In the genomic region with DNA sequence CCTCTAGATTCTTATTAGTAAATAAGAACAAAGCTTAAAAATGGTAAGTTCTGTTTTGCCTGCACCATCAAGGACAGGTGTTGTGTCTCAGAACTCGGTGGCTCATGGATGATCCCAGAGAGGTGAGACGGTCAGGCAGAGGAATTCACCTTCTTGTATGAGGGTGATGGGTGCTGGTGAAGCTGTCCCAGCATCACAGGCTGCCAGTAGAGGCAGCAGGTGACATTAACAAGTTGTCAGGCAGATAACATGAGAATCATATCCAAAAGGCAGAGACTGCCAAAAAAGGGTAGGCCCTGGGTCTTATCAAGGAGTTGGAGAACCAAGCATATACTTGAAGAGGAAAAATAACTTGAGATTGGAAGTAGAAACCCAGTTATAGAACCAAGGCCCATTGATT, we compare ENCODE assay signal across 22 cellular contexts.
"Had no signal": no experiment of that assay in that cellular context is flagged by ENCODE, and none has a peak within 500 bp of the region (broad histone marks: within the 10 kb centered on the region; RNA-seq: fewer than 3 reads in every experiment).

No MANE protein-coding gene starts in this region.

- DNase-seq: activated CD4-positive, alpha-beta T cell treated with anti-CD3 and anti-CD28 coated beads for 48 hours; activated CD4-positive, alpha-beta T cell treated with anti-CD3 and anti-CD28 coated beads, Interleukin-2, amount 50 U/mL, for 4 hours; activated CD4-positive, CD25-positive, alpha-beta regulatory T cell treated with anti-CD3 and anti-CD28 coated beads, Interleukin-2, amount 50 U/mL, for 72 hours; activated CD8-positive, alpha-beta memory T cell treated with anti-CD3 and anti-CD28 coated beads, Interleukin-2, amount 50 U/mL, for 48 hours; activated CD8-positive, alpha-beta T cell treated with anti-CD3 and anti-CD28 coated beads, Interleukin-2, amount 10 ng/mL, durations not matched to agents 7 days and 5 days; activated effector memory CD4-positive, alpha-beta T cell treated with Interleukin-2 at 50 U/mL for 16 hours; activated naive CD4-positive, alpha-beta T cell; activated T-cell treated with anti-CD3 and anti-CD28 coated beads, Interleukin-2, amount 50 U/mL, for 1 hour; aorta; Karpas-422; MM.1S; NCI-H1694; NCI-H2029; NCI-H446; Peyer's patch; SHP77 treated with DMSO at 0.1 percent for 48 hours had no signal

- H3K4me1 Mint-ChIP-seq: activated naive CD4-positive, alpha-beta T cell treated with anti-CD3 and anti-CD28 coated beads, Interleukin-2, amount 50 U/mL, for 24 hours; central memory CD8-positive, alpha-beta T cell; WTC11 had no signal

- H3K4me3 ChIP-seq: Peyer's patch had no signal

- H3K36me3 Mint-ChIP-seq: activated naive CD4-positive, alpha-beta T cell treated with anti-CD3 and anti-CD28 coated beads, Interleukin-2, amount 50 U/mL, for 24 hours; WTC11 had no signal

- H3K9me3 Mint-ChIP-seq: activated naive CD4-positive, alpha-beta T cell treated with anti-CD3 and anti-CD28 coated beads, Interleukin-2, amount 50 U/mL, for 24 hours; activated T-helper 1 cell treated with anti-CD3 and anti-CD28 coated beads, Interleukin-12 subunit alpha, Interleukin-12 subunit beta, Interleukin-2, Interleukin-4 antibody, amounts not matched to agents 30 ng/mL and 10 ng/mL and 1 ng/mL, durations not matched to agents 14 hours and 24 hours and 36 hours; central memory CD8-positive, alpha-beta T cell; T-helper 1 cell treated with Interleukin-12 subunit alpha and Interleukin-12 subunit beta and Interleukin-4 antibody, amounts not matched to agents 30 μg/mL and 1 μg/mL, for 36 hours had no signal

- H3K4me3 Mint-ChIP-seq: activated CD8-positive, alpha-beta T cell treated with anti-CD3 and anti-CD28 coated beads, Interleukin-2, amount 10 ng/mL, durations not matched to agents 7 days and 5 days; activated naive CD4-positive, alpha-beta T cell treated with anti-CD3 and anti-CD28 coated beads, Interleukin-2, amount 50 U/mL, for 24 hours; activated T-helper 1 cell treated with anti-CD3 and anti-CD28 coated beads, Interleukin-12 subunit alpha, Interleukin-12 subunit beta, Interleukin-2, Interleukin-4 antibody, amounts not matched to agents 30 ng/mL and 10 ng/mL and 1 ng/mL, durations not matched to agents 14 hours and 24 hours and 36 hours; central memory CD8-positive, alpha-beta T cell; T-helper 1 cell treated with Interleukin-12 subunit alpha and Interleukin-12 subunit beta and Interleukin-4 antibody, amounts not matched to agents 30 μg/mL and 1 μg/mL, for 36 hours; WTC11 had no signal

- ATAC-seq: activated CD8-positive, alpha-beta T cell treated with anti-CD3 and anti-CD28 coated beads, Interleukin-2, amount 10 ng/mL, durations not matched to agents 7 days and 5 days; WTC11 had no signal

- H3K27ac ChIP-seq: Peyer's patch, RWPE1 had no signal

- H3K27me3 ChIP-seq: Peyer's patch had no signal

- H3K36me3 ChIP-seq: Peyer's patch had no signal

- H3K4me1 ChIP-seq: Peyer's patch had no signal

- H3K9me3 ChIP-seq: Peyer's patch had no signal

- H3K27me3 Mint-ChIP-seq: central memory CD8-positive, alpha-beta T cell had no signal
